Comparison of ENCODE assay signal across 19 cellular contexts in genomic region chr10:130452096-130452495, GRCh38.
DNase-seq lines count a peak whose midpoint lies in the region; ATAC-seq lines count a peak whose summit lies in the region.
"Had no signal": no experiment of that assay in that cellular context is flagged by ENCODE, and none has a peak within 500 bp of the region (broad histone marks: within the 10 kb centered on the region; RNA-seq: fewer than 3 reads in every experiment).

No MANE protein-coding gene starts in this region.

- intact Hi-C loops in cardiac septum (cut with DNase I) (no loop called here), Right ventricle myocardium inferior (cut with DNase I) (no loop called here)

- DNase-seq in NCI-H748 (lab: John Stamatoyannopoulos, UW; ENCODE audit: unreplicated experiment): peak; percentile 7
- DNase-seq in NCI-H748 treated with DMSO at 0.1 percent for 48 hours (lab: John Stamatoyannopoulos, UW): no peak
- DNase-seq in cardiac septum (ENCODE audit: low spot score): peak; percentile 51
- no peak for DNase-seq in Right ventricle myocardium inferior (ENCODE audit: missing footprints)
- peak; percentile 39 for DNase-seq in mesenteric fat pad (ENCODE audit: low spot score)
- DNase-seq: AML-193; Caco-2; CD4-positive, alpha-beta T cell; DMS153; DMS79; GDM1; H7; HFFc6; IMR-90 had no signal

- ATAC-seq in Right ventricle myocardium inferior (no peak), GM19397 (IDR thresholded peaks at IDR 0.05; ENCODE audit: unreplicated experiment) (no peak), HG03159 (IDR thresholded peaks at IDR 0.05; ENCODE audit: unreplicated experiment) (no peak)
- ATAC-seq: A549, GM23338, HCT116 had no signal

Comparison
In these comparisons a context has a peak if more than half of its experiments do, and no peak if none do; other contexts are left out.
1. DNase-seq: peak in NCI-H748 (single experiment), cardiac septum (single experiment) and mesenteric fat pad (single experiment); none in NCI-H748 treated with DMSO at 0.1 percent for 48 hours (single experiment) and Right ventricle myocardium inferior (single experiment).